ENCODE assay signal across 8 cellular contexts in the genomic region with DNA sequence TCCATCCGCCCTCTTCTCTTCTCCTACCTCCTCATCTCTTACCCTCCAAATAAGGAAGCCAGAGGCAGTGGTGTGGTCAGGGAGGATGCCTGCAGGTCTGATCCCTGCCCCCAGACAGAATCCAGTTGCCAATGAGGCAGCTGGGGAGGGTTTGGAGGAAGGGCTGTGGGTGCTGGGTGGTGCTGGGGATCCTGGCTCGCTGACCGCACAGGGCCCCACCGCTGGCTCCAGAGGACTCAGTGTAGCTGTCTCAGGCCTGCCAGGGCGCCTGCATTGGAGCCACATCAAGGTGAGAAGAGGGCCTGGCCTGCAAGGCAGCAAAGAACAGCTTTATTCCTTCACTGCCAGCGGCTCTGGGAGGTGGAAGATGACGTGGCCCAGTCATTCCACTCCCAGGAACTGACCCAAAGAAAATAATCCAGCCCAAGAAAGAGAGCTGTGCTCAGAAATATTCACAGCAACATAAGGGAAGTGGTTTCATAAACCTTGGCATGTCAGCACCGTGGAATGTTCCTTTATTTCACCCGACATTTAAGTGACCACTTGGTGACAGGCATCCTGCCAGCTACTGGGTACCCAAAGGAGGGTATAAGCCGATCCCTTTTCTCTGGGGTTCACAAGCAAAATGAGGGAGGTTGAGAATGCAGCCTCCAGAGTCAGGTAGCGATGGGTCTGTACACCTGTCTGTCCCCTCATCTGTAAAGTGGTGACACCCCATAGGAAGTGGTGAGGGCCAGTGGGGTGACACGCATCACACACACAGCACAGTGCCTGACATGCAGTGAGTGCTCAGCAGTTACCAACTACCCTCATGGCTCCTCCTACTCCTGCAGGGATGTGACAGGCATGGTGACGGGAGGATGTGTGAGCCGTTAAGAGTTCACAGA.
DNase-seq lines count a peak whose midpoint lies in the region; ATAC-seq and TF ChIP-seq lines count a peak whose summit lies in the region.

No MANE protein-coding gene starts in this region.

- TF ChIP-seq CTCF in Calu3 (IDR thresholded peaks at IDR 0.05; ENCODE audit: unreplicated experiment) = no peak
- TF ChIP-seq CTCF in lung (IDR thresholded peaks at IDR 0.05; ENCODE audit: control extremely low read depth, extremely low read depth) = no peak

- 48 to 54% methylated on average over 14 of the region's 14 CpGs for WGBS in lung, 2 donors

- no peak overlapping the region for H3K27ac Mint-ChIP-seq in Calu3 (ENCODE audit: unreplicated experiment)

- H3K4me1 Mint-ChIP-seq in Calu3 (ENCODE audit: low read depth, unreplicated experiment) = peaks cover 8% of the 10 kb centered on the region

- CTCF ChIA-PET in Calu3 (lab: Charles Lee) = interaction anchor here (0.5 kb wide), 1 partner anchor 149 kb away, joined by 6 read pairs; no protein-coding TSS in a partner anchor

- peaks cover 3% of the 10 kb centered on the region for H3K9me3 Mint-ChIP-seq in Calu3 (ENCODE audit: low read depth, unreplicated experiment)

- no peak overlapping the region for H3K4me3 Mint-ChIP-seq in Calu3 (ENCODE audit: low read depth, unreplicated experiment)

- BruUV-seq in Calu3 (replicated peaks; lab: Mats Ljungman, UMichigan) = no TSS peak

- H3K27me3 Mint-ChIP-seq in Calu3 (ENCODE audit: unreplicated experiment) = no peaks in the 10 kb centered on the region

- H3K27ac ChIP-seq in lung (ENCODE audit: low read depth in 1 of 2, low read length in 1 of 2) = peak overlapping the region; percentile 10 to 88

- H3K4me1 ChIP-seq in lung (ENCODE audit: control insufficient read depth in 2 of 2, insufficient read depth in 2 of 2, low read length in 2 of 2) = peaks cover 0 to 15% of the 10 kb centered on the region in 2 donors

- H3K27me3 ChIP-seq in lung (ENCODE audit: control insufficient read depth, insufficient read depth) = no peaks in the 10 kb centered on the region

- H3K9me3 ChIP-seq in lung (ENCODE audit: control insufficient read depth in 2 of 2, insufficient read depth in 1 of 2, low read length in 1 of 2) = no peaks in the 10 kb centered on the region

- peak; percentile 63 for ATAC-seq in HG03354 (IDR thresholded peaks at IDR 0.05; ENCODE audit: poor library complexity, severe bottlenecking, unreplicated experiment)
- ATAC-seq in lung (ENCODE audit: insufficient read depth, low FRiP score) = peak; percentile 57
- ATAC-seq in GM21360 (IDR thresholded peaks at IDR 0.05; ENCODE audit: unreplicated experiment) = no peak
- no peak for ATAC-seq in HG02678 (IDR thresholded peaks at IDR 0.05; ENCODE audit: unreplicated experiment)
- ATAC-seq in GM18511 (IDR thresholded peaks at IDR 0.05; ENCODE audit: unreplicated experiment) = no peak

- H3K36me3 ChIP-seq in lung (ENCODE audit: control insufficient read depth in 2 of 2, insufficient read depth in 2 of 2, low read length in 2 of 2) = no peaks in the 10 kb centered on the region

- no peaks in the 10 kb centered on the region for H3K36me3 Mint-ChIP-seq in Calu3 (ENCODE audit: insufficient read depth, unreplicated experiment)

- DNase-seq in Calu3 = peak; percentile 6
- DNase-seq in astrocyte of the hippocampus (ENCODE audit: low read depth, low spot score) = peak; percentile 99
- no peak for DNase-seq in lung (ENCODE audit: low spot score)
- no peak for DNase-seq in DMS79 (lab: John Stamatoyannopoulos, UW)

- intact Hi-C loops in Calu3 (cut with micrococcal nuclease; ENCODE audit: unreplicated experiment) = no loop called here

- H3K4me3 ChIP-seq in lung = no peak overlapping the region

Comparison
In these comparisons a context has a peak if more than half of its experiments do, and no peak if none do; other contexts are left out.
1. DNase-seq: peak in Calu3 (single experiment) and astrocyte of the hippocampus (single experiment); none in lung (single experiment) and DMS79 (single experiment).
2. ATAC-seq: peak in HG03354 (single experiment) and lung (single experiment); none in GM21360 (single experiment), HG02678 (single experiment) and GM18511 (single experiment).